Comparison of ENCODE assay signal across 11 cellular contexts in genomic region chr2:120912101-120912985, GRCh38.
DNase-seq lines count a peak whose midpoint lies in the region; ATAC-seq and TF ChIP-seq lines count a peak whose summit lies in the region.
"Had no signal": no experiment of that assay in that cellular context is flagged by ENCODE, and none has a peak within 500 bp of the region (broad histone marks: within the 10 kb centered on the region; RNA-seq: fewer than 3 reads in every experiment).

No MANE protein-coding gene starts in this region.

- H3K4me1 Mint-ChIP-seq in chondrocyte (ENCODE audit: low read depth), result peaks cover 67% of the 10 kb centered on the region

- H3K9me3 Mint-ChIP-seq in chondrocyte (ENCODE audit: low read depth), result no peaks in the 10 kb centered on the region

- H3K9ac ChIP-seq in HCT116 (ENCODE audit: low read length), result peak overlapping the region; percentile 12; the same call in 1 of the 2 replicates

- no peaks in the 10 kb centered on the region for H3K79me2 ChIP-seq in HCT116 (ENCODE audit: insufficient read depth, low read length)

- no TSS peak for BruUV-seq in HCT116 (replicated peaks; lab: Mats Ljungman, UMichigan)

- ATAC-seq in HCT116, result peak; percentile 50

- H2AFZ ChIP-seq in HCT116 (ENCODE audit: low read depth, low read length, poor library complexity, severe bottlenecking), result peak overlapping the region; percentile 24

- RAD21 ChIA-PET in HCT116 (lab: Charles Lee; ENCODE audit: low non-redundant PET in 1 of 2, low total read pairs in 2 of 2, uncharacterized antibody in 2 of 2, unreplicated experiment in 2 of 2), result interaction anchor here in 1 of 2 experiments (0.6 to 1.0 kb wide), 2 partner anchors 23 to 168 kb away, joined by 4 to 8 read pairs; no protein-coding TSS in a partner anchor

- H3K9me3 ChIP-seq in HCT116 (ENCODE audit: control insufficient read depth in 1 of 2, insufficient read depth in 1 of 2, low read depth in 1 of 2, low read length in 2 of 2), result no peaks in the 10 kb centered on the region

- no peak for TF ChIP-seq RAD21 in HCT116 (IDR thresholded peaks at IDR 0.05; ENCODE audit: low read depth)

- TF ChIP-seq CTCF in HCT116 (IDR thresholded peaks at IDR 0.05 in 2 of 3, conservative IDR thresholded peaks at IDR 0.05 in 1 of 3; ENCODE audit: borderline replicate concordance in 1 of 3, insufficient read depth in 1 of 3, low read depth in 2 of 3, low read length in 2 of 3), result no peak
- no peak for TF ChIP-seq CTCF in chondrocyte (IDR thresholded peaks at IDR 0.05)

- H3K27ac Mint-ChIP-seq in chondrocyte (ENCODE audit: unreplicated experiment), result peak overlapping the region; percentile 89

- no peaks in the 10 kb centered on the region for H3K9me2 ChIP-seq in HCT116 (ENCODE audit: insufficient read depth)

- H3K27me3 ChIP-seq in HCT116 (ENCODE audit: insufficient read depth, low read length), result no peaks in the 10 kb centered on the region

- no peak for TF ChIP-seq POLR2A in HCT116 (IDR thresholded peaks at IDR 0.05; ENCODE audit: borderline replicate concordance, extremely low read depth, insufficient read depth, insufficient read length)

- H3K4me1 ChIP-seq in HCT116 (ENCODE audit: control insufficient read depth in 1 of 2, insufficient read depth in 2 of 2, low read length in 2 of 2), result peaks cover 53 to 62% of the 10 kb centered on the region in 2 experiments

- 0 out of 2 replicates have a peak overlapping the region, but pooled peaks have one; percentile 4 for H3K27ac ChIP-seq in HCT116 (ENCODE audit: low read depth, low read length)

- H3K4me2 ChIP-seq in HCT116 (ENCODE audit: low read length), result peak overlapping the region; percentile 79

- intact Hi-C loops in HCT116 (cut with micrococcal nuclease), result no loop called here

- no peaks in the 10 kb centered on the region for H3K36me3 ChIP-seq in HCT116 (ENCODE audit: control insufficient read depth in 1 of 2, insufficient read depth in 2 of 2, low read length in 2 of 2)

- CTCF ChIA-PET in HCT116 (lab: Charles Lee), result no interaction called here

- no peak overlapping the region for H3K4me3 Mint-ChIP-seq in chondrocyte (ENCODE audit: unreplicated experiment)

- H3K4me3 ChIP-seq in HCT116 (replicated peaks in 1 of 2; ENCODE audit: low read depth in 1 of 2, low read length in 2 of 2), result peak overlapping the region; percentile 26 to 41

- DNase-seq in HCT116 (ENCODE audit: low read depth, low spot score) (peak; percentile 18), chondrocyte (ENCODE audit: low spot score) (peak; percentile 85), kidney glomerular epithelial cell (lab: John Stamatoyannopoulos, UW) (peak; percentile 11), stromal cell of bone marrow (ENCODE audit: low read depth) (peak; percentile 78), NCI-H2227 treated with DMSO at 0.1 percent for 48 hours (lab: John Stamatoyannopoulos, UW) (no peak), NCI-H524 (lab: John Stamatoyannopoulos, UW) (no peak), cerebellum (ENCODE audit: low spot score) (no peak)
- DNase-seq in activated CD4-positive, alpha-beta T cell treated with anti-CD3 and anti-CD28 coated beads for 48 hours, result no peak
- DNase-seq: activated CD8-positive, alpha-beta memory T cell treated with anti-CD3 and anti-CD28 coated beads for 24 hours; DMS53; NCI-H1092 treated with DMSO at 0.1 percent for 48 hours had no signal

- H3K27me3 Mint-ChIP-seq in chondrocyte (ENCODE audit: low read depth), result no peaks in the 10 kb centered on the region

- POLR2A ChIA-PET in HCT116 (lab: Charles Lee), result interaction anchor here (0.5 to 0.9 kb wide), 2 partner anchors 162 to 262 kb away, joined by 4 to 5 read pairs; no protein-coding TSS in a partner anchor

- H4K20me1 ChIP-seq in HCT116 (ENCODE audit: insufficient read depth), result no peaks in the 10 kb centered on the region

- H3K36me3 Mint-ChIP-seq in chondrocyte (ENCODE audit: low read depth), result peaks cover 2% of the 10 kb centered on the region

TF ChIP-seq in HCT116, 20 proteins besides CTCF, POLR2A, EP300 and RAD21:
- peak; percentile 17; the same call in 1 of the 2 replicates for TF ChIP-seq POLR2AphosphoS5 (IDR thresholded peaks at IDR 0.05; ENCODE audit: low read depth, low read length)
- TF ChIP-seq ZBTB33 (IDR thresholded peaks at IDR 0.05; ENCODE audit: extremely low read depth, insufficient replicate concordance, low read length), result no peak
- TF ChIP-seq ZNF274 (IDR thresholded peaks at IDR 0.05; ENCODE audit: low read depth, low read length), result no peak
- TF ChIP-seq ELF1 (IDR thresholded peaks at IDR 0.05; ENCODE audit: borderline replicate concordance, low read depth), result no peak
- no peak for TF ChIP-seq TCF7L2 (IDR thresholded peaks at IDR 0.05; ENCODE audit: borderline replicate concordance, extremely low read depth, insufficient read depth, insufficient read length)
- no peak for TF ChIP-seq SIN3A (IDR thresholded peaks at IDR 0.05; ENCODE audit: low read depth)
- TF ChIP-seq EGR1 (IDR thresholded peaks at IDR 0.05; ENCODE audit: low read depth), result no peak; the same call in 1 of the 2 replicates
- TF ChIP-seq SRF (IDR thresholded peaks at IDR 0.05; ENCODE audit: low read depth), result no peak
- TF ChIP-seq EZH2phosphoT487 (IDR thresholded peaks at IDR 0.05; ENCODE audit: borderline replicate concordance), result no peak
- no peak for TF ChIP-seq YY1 (IDR thresholded peaks at IDR 0.05; ENCODE audit: extremely low read depth, insufficient replicate concordance, low read depth, low read length)
- TF ChIP-seq EZH2 (IDR thresholded peaks at IDR 0.05), result no peak
- TF ChIP-seq SP1 (IDR thresholded peaks at IDR 0.05; ENCODE audit: low read depth), result peak; percentile 44; the same call in 1 of the 2 replicates
- TF ChIP-seq FOSL1 (IDR thresholded peaks at IDR 0.05; ENCODE audit: low read depth), result no peak
- TF ChIP-seq, protein P1, sequence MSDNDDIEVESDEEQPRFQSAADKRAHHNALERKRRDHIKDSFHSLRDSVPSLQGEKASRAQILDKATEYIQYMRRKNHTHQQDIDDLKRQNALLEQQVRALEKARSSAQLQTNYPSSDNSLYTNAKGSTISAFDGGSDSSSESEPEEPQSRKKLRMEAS (IDR thresholded peaks at IDR 0.05), result peak; percentile 48; the same call in 1 of the 2 replicates
- TF ChIP-seq CBX3 (IDR thresholded peaks at IDR 0.05; ENCODE audit: low read depth), result no peak
- TF ChIP-seq ZFX (IDR thresholded peaks at IDR 0.05), result no peak

Comparison
In these comparisons a context has a peak if more than half of its experiments do, and no peak if none do; other contexts are left out.
1. DNase-seq: peak in HCT116 (single experiment), chondrocyte (single experiment), kidney glomerular epithelial cell (single experiment) and stromal cell of bone marrow (single experiment); none in NCI-H2227 treated with DMSO at 0.1 percent for 48 hours (single experiment), NCI-H524 (0 of 2), cerebellum (single experiment) and activated CD4-positive, alpha-beta T cell treated with anti-CD3 and anti-CD28 coated beads for 48 hours (single experiment).